Comparison of ENCODE assay signal across 13 cellular contexts in the genomic region with DNA sequence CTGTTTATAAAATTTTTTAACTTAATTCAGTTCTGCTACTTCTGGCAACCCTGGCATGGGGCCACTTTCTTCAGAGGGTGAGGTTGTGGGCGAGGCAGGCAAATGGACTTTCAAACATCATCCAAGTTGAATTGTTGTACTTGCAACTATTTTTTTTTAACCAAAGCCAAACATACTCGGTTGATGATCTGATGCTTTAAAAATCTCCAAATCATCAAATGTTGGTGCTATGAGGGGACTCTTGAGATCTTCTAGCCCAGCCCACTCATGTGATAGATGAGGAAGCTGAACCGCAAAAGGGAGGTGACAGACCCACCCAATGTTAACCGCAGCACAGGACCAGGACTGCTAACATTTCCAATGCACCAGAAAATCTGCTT. TPM values are rescaled to one million over a fixed set of nuclear protein-coding genes. Genes with fewer than 3 reads are reported as not detected.
A peak's percentile ranks its signal among the peaks of the same experiment; 100 is the strongest.
DNase-seq lines count a peak whose midpoint lies in the region; ATAC-seq and TF ChIP-seq lines count a peak whose summit lies in the region.
"Had no signal": no experiment of that assay in that cellular context is flagged by ENCODE, and none has a peak within 500 bp of the region (broad histone marks: within the 10 kb centered on the region; RNA-seq: fewer than 3 reads in every experiment).

No MANE protein-coding gene starts in this region.

- H3K4me3 ChIP-seq in fibroblast of the aortic adventitia (ENCODE audit: low read depth, low read length) (no peak overlapping the region), sigmoid colon (no peak overlapping the region)
- H3K4me3 ChIP-seq: pancreas had no signal

- POLR2A ChIA-PET in T-cell (lab: Charles Lee): no interaction called here

- CTCF ChIA-PET in T-cell (lab: Charles Lee): no interaction called here

- H3K4me1 Mint-ChIP-seq in T-cell: no peaks in the 10 kb centered on the region

- peaks cover 6 to 10% (median 6%) of the 10 kb centered on the region in 3 donors for H3K9me3 Mint-ChIP-seq in T-cell

- ATAC-seq in T-cell (replicated peaks in 1 of 4) (peak in 3 of 4 experiments; percentile 31 to 68 (median 49)), HG02840 (IDR thresholded peaks at IDR 0.05; ENCODE audit: low FRiP score, unreplicated experiment) (no peak), GM21360 (IDR thresholded peaks at IDR 0.05; ENCODE audit: unreplicated experiment) (no peak)
- ATAC-seq: activated T-cell treated with anti-CD3 and anti-CD28 coated beads, Interleukin-2, amount 50 U/mL, for 72 hours; HCT116 had no signal

- no peaks in the 10 kb centered on the region for H3K9me3 ChIP-seq in sigmoid colon
- H3K9me3 ChIP-seq: pancreas had no signal

- no peak for TF ChIP-seq POLR2A in sigmoid colon (IDR thresholded peaks at IDR 0.05)

- peak overlapping the region; percentile 17 to 92 (median 83) for H3K27ac ChIP-seq in sigmoid colon
- H3K27ac ChIP-seq: pancreas had no signal

- intact Hi-C loops in sigmoid colon (cut with DNase I): no loop called here

- H3K4me3 Mint-ChIP-seq in T-cell: no peak overlapping the region
- H3K4me3 Mint-ChIP-seq: activated T-cell treated with anti-CD3 and anti-CD28 coated beads, Interleukin-2, amount 50 U/mL, for 72 hours; dendritic cell treated with granulocyte-macrophage colony-stimulating factor and Interleukin-4, amounts not matched to agents 40 ng/mL and 50 ng/mL, for 4 days had no signal

- DNase-seq in EL (peak; percentile 86), T-cell (peak in 14 of 34 experiments; percentile 4 to 42 (median 14)), fibroblast of the aortic adventitia (ENCODE audit: low read depth) (peak; percentile 98), sigmoid colon (no peak), DMS53 treated with DMSO at 0.1 percent for 48 hours (lab: John Stamatoyannopoulos, UW; ENCODE audit: unreplicated experiment) (no peak), NK-92 (lab: John Stamatoyannopoulos, UW; ENCODE audit: unreplicated experiment) (no peak)
- DNase-seq: activated T-cell treated with anti-CD3 and anti-CD28 coated beads, Interleukin-2, amount 50 U/mL, for 72 hours; pancreas had no signal

- H3K27me3 ChIP-seq in sigmoid colon: no peaks in the 10 kb centered on the region
- H3K27me3 ChIP-seq: pancreas had no signal

- no peaks in the 10 kb centered on the region for H3K27me3 Mint-ChIP-seq in T-cell

- WGBS in sigmoid colon, 2 donors: 18 to 61% methylated on average over 4 of the region's 4 CpGs

- H3K4me1 ChIP-seq in sigmoid colon: peaks cover 0 to 68% (median 44%) of the 10 kb centered on the region in 4 donors
- H3K4me1 ChIP-seq: pancreas had no signal

- no peaks in the 10 kb centered on the region for H3K36me3 ChIP-seq in sigmoid colon
- H3K36me3 ChIP-seq: pancreas had no signal

- TF ChIP-seq CTCF in fibroblast of the aortic adventitia (IDR thresholded peaks at IDR 0.05; ENCODE audit: insufficient read depth, low read length): no peak
- TF ChIP-seq CTCF in sigmoid colon (IDR thresholded peaks at IDR 0.05): no peak

- no peak for TF ChIP-seq EP300 in sigmoid colon (IDR thresholded peaks at IDR 0.05)

- H3K27ac Mint-ChIP-seq in T-cell: no peak overlapping the region
- H3K27ac Mint-ChIP-seq: activated T-cell treated with anti-CD3 and anti-CD28 coated beads, Interleukin-2, amount 50 U/mL, for 72 hours; dendritic cell treated with granulocyte-macrophage colony-stimulating factor and Interleukin-4, amounts not matched to agents 40 ng/mL and 50 ng/mL, for 4 days had no signal

- H3K36me3 Mint-ChIP-seq in T-cell: peaks cover 6% of the 10 kb centered on the region

RNA-seq across cellular contexts. Expression of gene SLC1A7, which starts 6.7 kb away (rescaled TPM):
- total RNA-seq in T-cell (under 1 TPM in 2 of 5 donors, not detected in 3; 0.14 to 0.26 TPM), fibroblast of the aortic adventitia (ENCODE audit: low replicate concordance) (0.41 and 3.8 TPM in 2 replicates), sigmoid colon (under 1 TPM in 3 of 4 donors, not detected in 1; 0.16 to 0.83 (median 0.54) TPM)
- 1 to 10 TPM in 2 of 3 donors, under 1 TPM in 1; 0.86 to 1.6 (median 1.2) TPM for polyA plus RNA-seq in sigmoid colon
- total RNA-seq: activated T-cell treated with anti-CD3 and anti-CD28 coated beads, Interleukin-2, amount 50 U/mL, for 72 hours; pancreas; urinary bladder had no signal

Comparison
In these comparisons a context has a peak if more than half of its experiments do, and no peak if none do; other contexts are left out.
1. DNase-seq: peak in EL (single experiment) and fibroblast of the aortic adventitia (single experiment); none in sigmoid colon (single experiment), DMS53 treated with DMSO at 0.1 percent for 48 hours (single experiment) and NK-92 (single experiment).
2. ATAC-seq: peak in T-cell (3 of 4); none in HG02840 (single experiment) and GM21360 (single experiment).